In genomic region chr5:176350416-176350815, GRCh38 we compare ENCODE assay signal across 19 cellular contexts. TPM values are rescaled to one million over a fixed set of nuclear protein-coding genes. Genes with fewer than 3 reads are reported as not detected.
DNase-seq lines count a peak whose midpoint lies in the region; ATAC-seq and TF ChIP-seq lines count a peak whose summit lies in the region.
"Had no signal": no experiment of that assay in that cellular context is flagged by ENCODE, and none has a peak within 500 bp of the region (broad histone marks: within the 10 kb centered on the region; RNA-seq: fewer than 3 reads in every experiment).

No MANE protein-coding gene starts in this region.

- no peak for TF ChIP-seq CTCF in lung (IDR thresholded peaks at IDR 0.05; ENCODE audit: control extremely low read depth, extremely low read depth)

- no peak overlapping the region for H3K27ac ChIP-seq in lung (ENCODE audit: low read depth in 1 of 2, low read length in 1 of 2)
- H3K27ac ChIP-seq: BLaER1 treated with 17β-estradiol and CSF1 and Interleukin-3, amounts not matched to agents 10 nM and 100 nM; KMS-11 had no signal

- DNase-seq in activated naive CD4-positive, alpha-beta T cell treated with Interleukin-2 at 50 U/mL for 16 hours = no peak
- DNase-seq in activated naive CD8-positive, alpha-beta T cell treated with anti-CD3 and anti-CD28 coated beads for 36 hours = no peak
- peak; percentile 44 for DNase-seq in lung (ENCODE audit: low spot score)
- no peak for DNase-seq in dermis blood vessel endothelial cell
- no peak for DNase-seq in NK-92 treated with Interleukin-12 subunit alpha and Interleukin-12 subunit beta, amount 100 ng/mL, for 24 hours (lab: John Stamatoyannopoulos, UW)
- DNase-seq: DND-41, MV-4-11, NCI-H187, NCI-H2107, NCI-H2227 treated with DMSO at 0.1 percent for 48 hours, NCI-H510A treated with DMSO at 0.1 percent for 48 hours, NCI-H774, RPMI8226, SHP77 treated with DMSO at 0.1 percent for 48 hours had no signal

- peaks cover 36 to 46% of the 10 kb centered on the region in 2 donors for H3K36me3 ChIP-seq in lung (ENCODE audit: control insufficient read depth in 2 of 2, insufficient read depth in 2 of 2, low read length in 2 of 2)

- H3K4me1 Mint-ChIP-seq in activated naive CD4-positive, alpha-beta T cell treated with anti-CD3 and anti-CD28 coated beads, Interleukin-2, amount 50 U/mL, for 24 hours = peaks cover 13% of the 10 kb centered on the region
- peaks cover 14% of the 10 kb centered on the region for H3K4me1 Mint-ChIP-seq in activated naive CD8-positive, alpha-beta T cell treated with anti-CD3 and anti-CD28 coated beads for 36 hours

- no peak overlapping the region for H3K4me3 Mint-ChIP-seq in activated naive CD4-positive, alpha-beta T cell treated with anti-CD3 and anti-CD28 coated beads, Interleukin-2, amount 50 U/mL, for 24 hours
- no peak overlapping the region for H3K4me3 Mint-ChIP-seq in activated naive CD8-positive, alpha-beta T cell treated with anti-CD3 and anti-CD28 coated beads for 36 hours

- no peaks in the 10 kb centered on the region for H3K9me3 ChIP-seq in lung (ENCODE audit: control insufficient read depth in 2 of 2, insufficient read depth in 1 of 2, low read length in 1 of 2)
- H3K9me3 ChIP-seq: BLaER1 treated with 17β-estradiol and CSF1 and Interleukin-3, amounts not matched to agents 10 nM and 100 nM had no signal

- 65 to 93% methylated on average over 8 of the region's 8 CpGs for WGBS in lung, 2 donors

- H3K27ac Mint-ChIP-seq in activated naive CD4-positive, alpha-beta T cell treated with anti-CD3 and anti-CD28 coated beads, Interleukin-2, amount 50 U/mL, for 24 hours = peak overlapping the region; percentile 65
- H3K27ac Mint-ChIP-seq in activated naive CD8-positive, alpha-beta T cell treated with anti-CD3 and anti-CD28 coated beads for 36 hours = peak overlapping the region; percentile 10

- ATAC-seq in lung (ENCODE audit: insufficient read depth, low FRiP score) (peak; percentile 41), HG02588 (IDR thresholded peaks at IDR 0.05; ENCODE audit: unreplicated experiment) (no peak)

- peaks cover 0 to 3% of the 10 kb centered on the region in 2 donors for H3K4me1 ChIP-seq in lung (ENCODE audit: control insufficient read depth in 2 of 2, insufficient read depth in 2 of 2, low read length in 2 of 2)
- H3K4me1 ChIP-seq: BLaER1 treated with 17β-estradiol and CSF1 and Interleukin-3, amounts not matched to agents 10 nM and 100 nM had no signal

- no peak overlapping the region for H3K4me3 ChIP-seq in lung
- H3K4me3 ChIP-seq: BLaER1 treated with 17β-estradiol and CSF1 and Interleukin-3, amounts not matched to agents 10 nM and 100 nM had no signal

- no peaks in the 10 kb centered on the region for H3K27me3 Mint-ChIP-seq in activated naive CD4-positive, alpha-beta T cell treated with anti-CD3 and anti-CD28 coated beads, Interleukin-2, amount 50 U/mL, for 24 hours
- no peaks in the 10 kb centered on the region for H3K27me3 Mint-ChIP-seq in activated naive CD8-positive, alpha-beta T cell treated with anti-CD3 and anti-CD28 coated beads for 36 hours

- peaks cover 7% of the 10 kb centered on the region for H3K36me3 Mint-ChIP-seq in activated naive CD4-positive, alpha-beta T cell treated with anti-CD3 and anti-CD28 coated beads, Interleukin-2, amount 50 U/mL, for 24 hours
- H3K36me3 Mint-ChIP-seq in activated naive CD8-positive, alpha-beta T cell treated with anti-CD3 and anti-CD28 coated beads for 36 hours = peaks cover 41% of the 10 kb centered on the region

- H3K27me3 ChIP-seq in lung (ENCODE audit: control insufficient read depth, insufficient read depth) = no peaks in the 10 kb centered on the region
- H3K27me3 ChIP-seq: BLaER1 treated with 17β-estradiol and CSF1 and Interleukin-3, amounts not matched to agents 10 nM and 100 nM had no signal

- H3K9me3 Mint-ChIP-seq in activated naive CD4-positive, alpha-beta T cell treated with anti-CD3 and anti-CD28 coated beads, Interleukin-2, amount 50 U/mL, for 24 hours = no peaks in the 10 kb centered on the region
- H3K9me3 Mint-ChIP-seq in activated naive CD8-positive, alpha-beta T cell treated with anti-CD3 and anti-CD28 coated beads for 36 hours = no peaks in the 10 kb centered on the region

RNA-seq across cellular contexts. Expression of gene KIAA1191, which starts 11.1 kb away (rescaled TPM):
- 10 to 100 TPM; 38.2 to 41.7 TPM for total RNA-seq in activated naive CD8-positive, alpha-beta T cell treated with anti-CD3 and anti-CD28 coated beads for 36 hours
- total RNA-seq in lung (10 to 100 TPM; 76.7 to 78.1 TPM), dermis blood vessel endothelial cell (88.0 and 101 TPM in 2 replicates)
- 10 to 100 TPM; 41.0 to 47.0 TPM for polyA plus RNA-seq in lung

RNA-seq across cellular contexts. Expression of gene ARL10, which starts 14.9 kb away (rescaled TPM):
- total RNA-seq in activated naive CD8-positive, alpha-beta T cell treated with anti-CD3 and anti-CD28 coated beads for 36 hours = 10 to 100 TPM in 1 of 2 experiments, 1 to 10 TPM in 1; 8.0 to 12.1 TPM
- total RNA-seq in lung = 10 to 100 TPM in 1 of 2 donors, 1 to 10 TPM in 1; 6.1 to 13.4 TPM
- polyA plus RNA-seq in lung = 1 to 10 TPM; 1.5 to 2.6 TPM
- 14.7 and 15.0 TPM in 2 replicates for total RNA-seq in dermis blood vessel endothelial cell
- total RNA-seq: HT-29 had no signal

RNA-seq across cellular contexts. Expression of gene NOP16, which starts 38.0 kb away (rescaled TPM):
- total RNA-seq in activated naive CD8-positive, alpha-beta T cell treated with anti-CD3 and anti-CD28 coated beads for 36 hours = 100 to 1,000 TPM; 154 to 158 TPM
- total RNA-seq in lung (10 to 100 TPM in 1 of 2 donors, 1 to 10 TPM in 1; 5.0 to 28.5 TPM), dermis blood vessel endothelial cell (9.8 and 14.1 TPM in 2 replicates)
- 10 to 100 TPM; 44.4 to 52.1 TPM for polyA plus RNA-seq in lung

RNA-seq across cellular contexts. Expression of gene HIGD2A, which starts 38.1 kb away (rescaled TPM):
- total RNA-seq in activated naive CD8-positive, alpha-beta T cell treated with anti-CD3 and anti-CD28 coated beads for 36 hours = 10 to 100 TPM; 94.0 to 94.5 TPM
- 100 to 1,000 TPM in 1 of 2 donors, 10 to 100 TPM in 1; 71.2 to 101 TPM for total RNA-seq in lung
- 100 to 1,000 TPM; 115 to 190 TPM for polyA plus RNA-seq in lung
- 27.9 and 47.3 TPM in 2 replicates for total RNA-seq in dermis blood vessel endothelial cell

Comparison
In these comparisons a context has a peak if more than half of its experiments do, and no peak if none do; other contexts are left out.
1. RNA of gene NOP16, which starts 38.0 kb away (total RNA-seq): 154 to 158 TPM in activated naive CD8-positive, alpha-beta T cell treated with anti-CD3 and anti-CD28 coated beads for 36 hours; 5.0 to 28.5 TPM in lung and 9.8 to 14.1 TPM in dermis blood vessel endothelial cell; every median in the first group is over 4 times any median in the second.